ENCODE assay signal across 14 cellular contexts in genomic region chrX:106243376-106243775, GRCh38.
"Had no signal": no experiment of that assay in that cellular context is flagged by ENCODE, and none has a peak within 500 bp of the region (broad histone marks: within the 10 kb centered on the region; RNA-seq: fewer than 3 reads in every experiment).

No MANE protein-coding gene starts in this region.

- H3K36me3 ChIP-seq: neutrophil, sigmoid colon, stomach had no signal

- H2AFZ ChIP-seq: hepatocyte had no signal

- DNase-seq: effector memory CD4-positive, alpha-beta T cell; foreskin melanocyte; head of caudate nucleus; kidney; naive thymus-derived CD8-positive, alpha-beta T cell; psoas muscle; sigmoid colon; small intestine; stimulated activated CD4-positive, alpha-beta T cell treated with anti-CD3 and anti-CD28 coated beads, Interleukin-12 subunit alpha, Interleukin-12 subunit beta, amount 100 ng/mL, for 4 hours; stimulated activated naive CD4-positive, alpha-beta T cell; stomach had no signal

- H3K4me2 ChIP-seq: hepatocyte had no signal

- H3K27me3 Mint-ChIP-seq: naive thymus-derived CD8-positive, alpha-beta T cell had no signal

- ATAC-seq: naive thymus-derived CD8-positive, alpha-beta T cell; psoas muscle had no signal

- FAIRE-seq: endometrium, kidney, small intestine had no signal

- H3K4me3 ChIP-seq: hepatocyte, psoas muscle, sigmoid colon, stomach had no signal

- H3K27ac Mint-ChIP-seq: naive thymus-derived CD8-positive, alpha-beta T cell had no signal

- H3K4me3 Mint-ChIP-seq: naive thymus-derived CD8-positive, alpha-beta T cell had no signal

- H3K27me3 ChIP-seq: hepatocyte, neutrophil, sigmoid colon, stomach had no signal

- H3K27ac ChIP-seq: hepatocyte, neutrophil, psoas muscle, sigmoid colon, stomach had no signal

- H3K79me2 ChIP-seq: hepatocyte had no signal

- H3K9me3 ChIP-seq: neutrophil, psoas muscle, sigmoid colon, stomach had no signal

- H3K4me1 Mint-ChIP-seq: naive thymus-derived CD8-positive, alpha-beta T cell had no signal

- H3K36me3 Mint-ChIP-seq: naive thymus-derived CD8-positive, alpha-beta T cell had no signal

- H3K4me1 ChIP-seq: psoas muscle, sigmoid colon, stomach had no signal
